8 cellular contexts compared by ENCODE assay signal in the genomic region with DNA sequence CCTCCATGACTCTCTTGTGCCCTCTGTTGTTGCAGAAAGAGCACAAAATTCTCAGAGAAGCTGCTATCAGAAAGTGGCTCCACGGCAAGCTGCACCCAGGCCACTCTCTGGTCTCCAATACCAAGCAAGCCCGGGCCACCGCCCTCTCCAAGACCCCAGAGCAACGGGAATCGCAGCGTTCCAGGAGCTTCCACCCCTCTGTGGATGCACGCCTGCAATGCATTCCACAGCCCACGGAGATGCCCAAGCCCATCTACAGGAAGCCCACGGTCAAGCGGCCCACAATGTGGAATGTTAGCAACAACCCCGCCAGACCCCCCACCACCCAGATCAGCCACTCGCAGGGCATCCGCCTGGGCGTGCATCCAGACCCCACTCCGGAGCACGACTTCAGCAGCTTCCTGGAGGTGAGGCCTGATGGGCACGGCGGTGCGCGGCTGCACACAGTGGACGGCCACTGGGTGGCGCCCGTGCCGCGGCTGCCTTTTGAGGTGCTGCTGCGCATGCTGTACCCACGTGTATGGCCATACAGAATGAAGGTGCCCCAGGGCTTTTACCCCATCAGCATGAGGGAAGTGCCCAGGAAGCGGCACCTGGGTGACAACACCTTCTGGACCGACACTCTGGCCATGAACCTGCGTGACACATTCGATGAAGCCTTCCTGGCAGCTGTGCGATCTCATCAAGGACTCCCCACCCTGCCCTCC.
DNase-seq lines count a peak whose midpoint lies in the region; ATAC-seq lines count a peak whose summit lies in the region.

No MANE protein-coding gene starts in this region.

- peak; percentile 96 for ATAC-seq in HG03103 (IDR thresholded peaks at IDR 0.05; ENCODE audit: low read depth, unreplicated experiment)

- H3K4me1 Mint-ChIP-seq in T-helper 2 cell treated with Interferon-gamma antibody and Interleukin-4, amounts not matched to agents 5 μg/mL and 100 μg/mL, for 36 hours (ENCODE audit: low read depth) = peaks cover 5% of the 10 kb centered on the region

- peaks cover 22% of the 10 kb centered on the region for H3K36me3 Mint-ChIP-seq in T-helper 2 cell treated with Interferon-gamma antibody and Interleukin-4, amounts not matched to agents 5 μg/mL and 100 μg/mL, for 36 hours (ENCODE audit: low read depth)

- no peaks in the 10 kb centered on the region for H3K27me3 Mint-ChIP-seq in T-helper 2 cell treated with Interferon-gamma antibody and Interleukin-4, amounts not matched to agents 5 μg/mL and 100 μg/mL, for 36 hours (ENCODE audit: low read depth)

- no peak overlapping the region for H3K27ac Mint-ChIP-seq in T-helper 2 cell treated with Interferon-gamma antibody and Interleukin-4, amounts not matched to agents 5 μg/mL and 100 μg/mL, for 36 hours

- peak overlapping the region; percentile 53 for H3K4me3 Mint-ChIP-seq in T-helper 2 cell treated with Interferon-gamma antibody and Interleukin-4, amounts not matched to agents 5 μg/mL and 100 μg/mL, for 36 hours

- DNase-seq in NOMO-1 (lab: John Stamatoyannopoulos, UW; ENCODE audit: unreplicated experiment in 2 of 2) (peak; percentile 33 to 41), NOMO-1 treated with dmso at 0.1 percent for 144 hours (lab: John Stamatoyannopoulos, UW; ENCODE audit: unreplicated experiment) (no peak), amniotic epithelial cell (ENCODE audit: low read depth) (peak; percentile 34), iris pigment epithelial cell (ENCODE audit: low read depth) (peak; percentile 58), globus pallidus (ENCODE audit: low spot score) (no peak)
- peak; percentile 76 for DNase-seq in T-helper 2 cell treated with Interferon-gamma antibody and Interleukin-4, amounts not matched to agents 5 μg/mL and 100 μg/mL, for 36 hours (ENCODE audit: low spot score)
- DNase-seq in stimulated activated CD4-positive, alpha-beta T cell treated with anti-CD3 and anti-CD28 coated beads, Interleukin-4, amount 100 ng/mL, for 24 hours = peak; percentile 79

- no peaks in the 10 kb centered on the region for H3K9me3 Mint-ChIP-seq in T-helper 2 cell treated with Interferon-gamma antibody and Interleukin-4, amounts not matched to agents 5 μg/mL and 100 μg/mL, for 36 hours

Comparison
In these comparisons a context has a peak if more than half of its experiments do, and no peak if none do; other contexts are left out.
1. DNase-seq: peak in NOMO-1 (2 of 2), T-helper 2 cell treated with Interferon-gamma antibody and Interleukin-4, amounts not matched to agents 5 μg/mL and 100 μg/mL, for 36 hours (single experiment), amniotic epithelial cell (single experiment), iris pigment epithelial cell (single experiment) and stimulated activated CD4-positive, alpha-beta T cell treated with anti-CD3 and anti-CD28 coated beads, Interleukin-4, amount 100 ng/mL, for 24 hours (single experiment); none in NOMO-1 treated with dmso at 0.1 percent for 144 hours (single experiment) and globus pallidus (single experiment).